In genomic region chr15:31164573-31164912, GRCh38 we compare ENCODE assay signal across 32 cellular contexts.
"Had no signal": no experiment of that assay in that cellular context is flagged by ENCODE, and none has a peak within 500 bp of the region (broad histone marks: within the 10 kb centered on the region; RNA-seq: fewer than 3 reads in every experiment).

No MANE protein-coding gene starts in this region.

- H3K36me3 Mint-ChIP-seq: activated naive CD4-positive, alpha-beta T cell treated with anti-CD3 and anti-CD28 coated beads, Interleukin-2, amount 50 U/mL, for 72 hours; brain had no signal

- H3K4me1 ChIP-seq: Peyer's patch, SJCRH30 had no signal

- H3K27ac ChIP-seq: Peyer's patch, SJCRH30, SK-N-MC had no signal

- DNase-seq: activated CD4-positive, alpha-beta T cell treated with anti-CD3 and anti-CD28 coated beads, Interleukin-2, amount 10 ng/mL, durations not matched to agents 24 days and 14 days; activated CD4-positive, alpha-beta T cell treated with anti-CD3 and anti-CD28 coated beads, Interleukin-2, amount 50 U/mL, for 4 hours; activated CD8-positive, alpha-beta T cell treated with anti-CD3 and anti-CD28 coated beads for 36 hours; activated gamma-delta T cell treated with Interleukin-2 at 50 U/mL for 16 hours; activated naive CD4-positive, alpha-beta T cell treated with anti-CD3 and anti-CD28 coated beads for 36 hours; activated naive CD8-positive, alpha-beta T cell treated with anti-CD3 and anti-CD28 coated beads, Interleukin-2, amount 50 U/mL, for 24 hours; activated T-cell treated with anti-CD3 and anti-CD28 coated beads, Interleukin-2, amount 50 U/mL, for 24 hours; anterior cingulate cortex; central memory CD4-positive, alpha-beta T cell; Karpas-422; KBM-7; MG63; NCI-H1048; NCI-H1105 treated with DMSO at 0.1 percent for 48 hours; NCI-H1436; NCI-H1694; NCI-H1930; NCI-H2081 treated with DMSO at 0.1 percent for 48 hours; NCI-H345; NCI-H526; NCI-H748 treated with DMSO at 0.1 percent for 48 hours; NK-92 treated with Interleukin-12 subunit alpha and Interleukin-12 subunit beta, amount 100 ng/mL, for 24 hours; Peyer's patch; RPMI8226; SHP77; SJCRH30 had no signal

- H3K4me3 Mint-ChIP-seq: activated CD4-positive, alpha-beta T cell treated with anti-CD3 and anti-CD28 coated beads, Interleukin-2, amount 10 ng/mL, durations not matched to agents 24 days and 14 days; activated CD8-positive, alpha-beta T cell treated with anti-CD3 and anti-CD28 coated beads for 36 hours; activated naive CD4-positive, alpha-beta T cell treated with anti-CD3 and anti-CD28 coated beads for 36 hours; activated naive CD8-positive, alpha-beta T cell treated with anti-CD3 and anti-CD28 coated beads, Interleukin-2, amount 50 U/mL, for 24 hours; activated T-cell treated with anti-CD3 and anti-CD28 coated beads, Interleukin-2, amount 50 U/mL, for 24 hours; activated T-helper 1 cell treated with anti-CD3 and anti-CD28 coated beads, Interleukin-12 subunit alpha, Interleukin-12 subunit beta, Interleukin-2, Interleukin-4 antibody, amounts not matched to agents 30 ng/mL and 10 ng/mL and 1 ng/mL, durations not matched to agents 14 hours and 24 hours and 36 hours; brain; T-helper 2 cell treated with Interferon-gamma antibody and Interleukin-4, amounts not matched to agents 5 μg/mL and 100 μg/mL, for 36 hours had no signal

- H3K4me3 ChIP-seq: MG63, Peyer's patch, SJCRH30, SK-N-MC had no signal

- H3K27me3 Mint-ChIP-seq: activated CD8-positive, alpha-beta T cell treated with anti-CD3 and anti-CD28 coated beads for 36 hours; activated T-cell treated with anti-CD3 and anti-CD28 coated beads, Interleukin-2, amount 50 U/mL, for 24 hours had no signal

- ATAC-seq: activated CD8-positive, alpha-beta T cell treated with anti-CD3 and anti-CD28 coated beads for 36 hours; activated naive CD4-positive, alpha-beta T cell treated with anti-CD3 and anti-CD28 coated beads, Interleukin-2, amount 50 U/mL, for 72 hours; activated naive CD8-positive, alpha-beta T cell treated with anti-CD3 and anti-CD28 coated beads, Interleukin-2, amount 50 U/mL, for 24 hours; PC-3 had no signal

- H3K9me3 ChIP-seq: MG63, Peyer's patch, SJCRH30 had no signal

- H3K9me3 Mint-ChIP-seq: activated CD4-positive, alpha-beta T cell treated with anti-CD3 and anti-CD28 coated beads, Interleukin-2, amount 10 ng/mL, durations not matched to agents 24 days and 14 days; activated CD8-positive, alpha-beta T cell treated with anti-CD3 and anti-CD28 coated beads for 36 hours; activated naive CD4-positive, alpha-beta T cell treated with anti-CD3 and anti-CD28 coated beads for 36 hours; activated naive CD4-positive, alpha-beta T cell treated with anti-CD3 and anti-CD28 coated beads, Interleukin-2, amount 50 U/mL, for 72 hours; activated naive CD8-positive, alpha-beta T cell treated with anti-CD3 and anti-CD28 coated beads, Interleukin-2, amount 50 U/mL, for 24 hours; activated T-cell treated with anti-CD3 and anti-CD28 coated beads, Interleukin-2, amount 50 U/mL, for 24 hours; activated T-helper 1 cell treated with anti-CD3 and anti-CD28 coated beads, Interleukin-12 subunit alpha, Interleukin-12 subunit beta, Interleukin-2, Interleukin-4 antibody, amounts not matched to agents 30 ng/mL and 10 ng/mL and 1 ng/mL, durations not matched to agents 14 hours and 24 hours and 36 hours; T-helper 2 cell treated with Interferon-gamma antibody and Interleukin-4, amounts not matched to agents 5 μg/mL and 100 μg/mL, for 36 hours had no signal

- H3K36me3 ChIP-seq: MG63, Peyer's patch, SJCRH30 had no signal

- H3K27me3 ChIP-seq: MG63, Peyer's patch, SJCRH30 had no signal

- H3K27ac Mint-ChIP-seq: activated CD4-positive, alpha-beta T cell treated with anti-CD3 and anti-CD28 coated beads, Interleukin-2, amount 10 ng/mL, durations not matched to agents 24 days and 14 days; activated CD8-positive, alpha-beta T cell treated with anti-CD3 and anti-CD28 coated beads for 36 hours; activated naive CD4-positive, alpha-beta T cell treated with anti-CD3 and anti-CD28 coated beads for 36 hours; activated naive CD4-positive, alpha-beta T cell treated with anti-CD3 and anti-CD28 coated beads, Interleukin-2, amount 50 U/mL, for 72 hours; activated naive CD8-positive, alpha-beta T cell treated with anti-CD3 and anti-CD28 coated beads, Interleukin-2, amount 50 U/mL, for 24 hours; activated T-cell treated with anti-CD3 and anti-CD28 coated beads, Interleukin-2, amount 50 U/mL, for 24 hours; activated T-helper 1 cell treated with anti-CD3 and anti-CD28 coated beads, Interleukin-12 subunit alpha, Interleukin-12 subunit beta, Interleukin-2, Interleukin-4 antibody, amounts not matched to agents 30 ng/mL and 10 ng/mL and 1 ng/mL, durations not matched to agents 14 hours and 24 hours and 36 hours; brain; T-helper 2 cell treated with Interferon-gamma antibody and Interleukin-4, amounts not matched to agents 5 μg/mL and 100 μg/mL, for 36 hours had no signal
